35 cellular contexts compared by ENCODE assay signal in the genomic region with DNA sequence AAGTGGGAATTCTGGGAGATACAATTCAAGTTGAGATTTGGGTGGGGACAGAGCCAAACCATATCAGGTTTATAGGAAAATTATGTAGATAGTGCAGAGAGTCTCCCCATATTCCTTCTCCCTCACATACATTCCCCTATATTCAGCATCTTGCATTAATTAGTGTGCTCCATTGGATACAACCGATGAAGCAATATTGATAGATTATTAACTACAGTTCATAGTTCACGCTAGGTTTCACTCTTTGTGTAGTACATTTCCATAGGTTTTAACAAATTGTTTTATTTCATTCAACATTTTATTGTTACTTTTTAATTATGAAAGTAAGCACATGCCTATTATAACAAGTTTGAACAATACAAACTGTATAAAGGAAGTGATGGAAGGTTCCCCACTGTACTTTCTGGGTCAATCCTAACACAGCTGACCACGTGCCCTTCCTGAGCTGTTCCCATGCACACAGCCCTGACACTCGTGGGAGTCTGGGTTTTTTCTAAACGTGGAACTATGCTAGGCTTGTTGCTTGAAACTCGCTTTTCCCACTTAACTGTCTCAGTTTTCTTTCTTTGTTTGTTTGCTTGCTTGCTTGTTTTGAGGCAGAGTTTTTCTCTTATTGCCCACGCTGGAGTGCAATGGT.
"Had no signal": no experiment of that assay in that cellular context is flagged by ENCODE, and none has a peak within 500 bp of the region (broad histone marks: within the 10 kb centered on the region; RNA-seq: fewer than 3 reads in every experiment).

No MANE protein-coding gene starts in this region.

- H3K9me3 ChIP-seq: adrenal gland, body of pancreas, esophagus muscularis mucosa, gastrocnemius medialis had no signal

- H3K27ac Mint-ChIP-seq: activated B cell treated with CpG ODN at 0.5 μM for 24 hours; activated CD8-positive, alpha-beta T cell treated with anti-CD3 and anti-CD28 coated beads for 36 hours; activated naive CD4-positive, alpha-beta T cell treated with anti-CD3 and anti-CD28 coated beads for 36 hours; activated naive CD4-positive, alpha-beta T cell treated with anti-CD3 and anti-CD28 coated beads, Interleukin-2, amount 50 U/mL, for 24 hours; activated naive CD8-positive, alpha-beta T cell treated with anti-CD3 and anti-CD28 coated beads for 36 hours; activated naive CD8-positive, alpha-beta T cell treated with anti-CD3 and anti-CD28 coated beads, Interleukin-2, amount 50 U/mL, for 24 hours; activated T-helper 17 cell treated with anti-CD3 and anti-CD28 coated beads, Interleukin-2, amount 50 U/mL, for 72 hours; effector memory CD8-positive, alpha-beta T cell; T-helper 17 cell; T-helper 2 cell treated with Interferon-gamma antibody and Interleukin-4, amounts not matched to agents 5 μg/mL and 100 μg/mL, for 36 hours had no signal

- H3K4me1 ChIP-seq: adrenal gland, body of pancreas, esophagus muscularis mucosa, gastrocnemius medialis had no signal

- H3K4me3 ChIP-seq: adrenal gland, body of pancreas, esophagus muscularis mucosa, gastrocnemius medialis, heart left ventricle had no signal

- DNase-seq: activated B cell treated with CpG ODN at 0.5 μM for 24 hours; activated CD4-positive, alpha-beta T cell treated with anti-CD3 and anti-CD28 coated beads for 48 hours; activated CD4-positive, alpha-beta T cell treated with anti-CD3 and anti-CD28 coated beads, Interleukin-2, amount 50 U/mL, for 1 hour; activated CD4-positive, alpha-beta T cell treated with anti-CD3 and anti-CD28 coated beads, Interleukin-2, amount 50 U/mL, for 48 hours; activated CD8-positive, alpha-beta memory T cell treated with anti-CD3 and anti-CD28 coated beads for 24 hours; activated CD8-positive, alpha-beta T cell treated with anti-CD3 and anti-CD28 coated beads for 36 hours; activated effector memory CD4-positive, alpha-beta T cell treated with anti-CD3 and anti-CD28 coated beads, Interleukin-2, amount 50 U/mL, for 16 hours; activated naive CD4-positive, alpha-beta T cell treated with anti-CD3 and anti-CD28 coated beads for 36 hours; activated naive CD8-positive, alpha-beta T cell treated with anti-CD3 and anti-CD28 coated beads for 36 hours; activated naive CD8-positive, alpha-beta T cell treated with anti-CD3 and anti-CD28 coated beads, Interleukin-2, amount 50 U/mL, for 24 hours; activated T-cell treated with anti-CD3 and anti-CD28 coated beads, Interleukin-2, amount 50 U/mL, for 4 hours; adrenal gland; amygdala; aorta; body of pancreas; cortex of kidney; dermis blood vessel endothelial cell; effector CD4-positive, alpha-beta T cell; effector memory CD8-positive, alpha-beta T cell; erythroblast; foreskin keratinocyte; gastrocnemius medialis; glutamatergic neuron; heart left ventricle; T-helper 1 cell; T-helper 17 cell; T1000; WERI-Rb-1 had no signal

- H3K4me1 Mint-ChIP-seq: activated B cell treated with CpG ODN at 0.5 μM for 24 hours; activated naive CD4-positive, alpha-beta T cell treated with anti-CD3 and anti-CD28 coated beads, Interleukin-2, amount 50 U/mL, for 24 hours; activated naive CD8-positive, alpha-beta T cell treated with anti-CD3 and anti-CD28 coated beads for 36 hours; central memory CD8-positive, alpha-beta T cell had no signal

- FAIRE-seq: colon had no signal

- H3K36me3 Mint-ChIP-seq: activated naive CD4-positive, alpha-beta T cell treated with anti-CD3 and anti-CD28 coated beads, Interleukin-2, amount 50 U/mL, for 24 hours; activated naive CD8-positive, alpha-beta T cell treated with anti-CD3 and anti-CD28 coated beads for 36 hours had no signal

- H3K27ac ChIP-seq: adrenal gland, body of pancreas, esophagus muscularis mucosa, foreskin keratinocyte, gastrocnemius medialis, heart left ventricle, WERI-Rb-1 had no signal

- ATAC-seq: activated CD4-positive, CD25-positive, alpha-beta regulatory T cell treated with anti-CD3 and anti-CD28 coated beads, Interleukin-2, amount 50 U/mL, for 24 hours; activated CD8-positive, alpha-beta T cell treated with anti-CD3 and anti-CD28 coated beads for 36 hours; activated naive CD8-positive, alpha-beta T cell treated with anti-CD3 and anti-CD28 coated beads, Interleukin-2, amount 50 U/mL, for 24 hours; activated T-cell treated with anti-CD3 and anti-CD28 coated beads, Interleukin-2, amount 50 U/mL, for 4 hours; activated T-helper 17 cell treated with anti-CD3 and anti-CD28 coated beads, Interleukin-2, amount 50 U/mL, for 72 hours; body of pancreas; effector memory CD8-positive, alpha-beta T cell; foreskin keratinocyte; gastrocnemius medialis; heart left ventricle; T-helper 17 cell had no signal

- H3K36me3 ChIP-seq: adrenal gland, esophagus muscularis mucosa, gastrocnemius medialis, heart left ventricle, WERI-Rb-1 had no signal

- H3K9me3 Mint-ChIP-seq: activated B cell treated with CpG ODN at 0.5 μM for 24 hours; activated CD8-positive, alpha-beta T cell treated with anti-CD3 and anti-CD28 coated beads for 36 hours; activated naive CD4-positive, alpha-beta T cell treated with anti-CD3 and anti-CD28 coated beads for 36 hours; activated naive CD4-positive, alpha-beta T cell treated with anti-CD3 and anti-CD28 coated beads, Interleukin-2, amount 50 U/mL, for 24 hours; activated naive CD8-positive, alpha-beta T cell treated with anti-CD3 and anti-CD28 coated beads for 36 hours; activated naive CD8-positive, alpha-beta T cell treated with anti-CD3 and anti-CD28 coated beads, Interleukin-2, amount 50 U/mL, for 24 hours; activated T-cell treated with anti-CD3 and anti-CD28 coated beads, Interleukin-2, amount 50 U/mL, for 4 hours; activated T-helper 17 cell treated with anti-CD3 and anti-CD28 coated beads, Interleukin-2, amount 50 U/mL, for 72 hours; central memory CD8-positive, alpha-beta T cell; effector memory CD8-positive, alpha-beta T cell; T-helper 2 cell treated with Interferon-gamma antibody and Interleukin-4, amounts not matched to agents 5 μg/mL and 100 μg/mL, for 36 hours had no signal

- H3K4me3 Mint-ChIP-seq: activated B cell treated with CpG ODN at 0.5 μM for 24 hours; activated CD8-positive, alpha-beta T cell treated with anti-CD3 and anti-CD28 coated beads for 36 hours; activated naive CD4-positive, alpha-beta T cell treated with anti-CD3 and anti-CD28 coated beads for 36 hours; activated naive CD4-positive, alpha-beta T cell treated with anti-CD3 and anti-CD28 coated beads, Interleukin-2, amount 50 U/mL, for 24 hours; activated naive CD8-positive, alpha-beta T cell treated with anti-CD3 and anti-CD28 coated beads for 36 hours; activated naive CD8-positive, alpha-beta T cell treated with anti-CD3 and anti-CD28 coated beads, Interleukin-2, amount 50 U/mL, for 24 hours; activated T-cell treated with anti-CD3 and anti-CD28 coated beads, Interleukin-2, amount 50 U/mL, for 4 hours; activated T-helper 17 cell treated with anti-CD3 and anti-CD28 coated beads, Interleukin-2, amount 50 U/mL, for 72 hours; central memory CD8-positive, alpha-beta T cell; effector memory CD8-positive, alpha-beta T cell; T-helper 17 cell; T-helper 2 cell treated with Interferon-gamma antibody and Interleukin-4, amounts not matched to agents 5 μg/mL and 100 μg/mL, for 36 hours had no signal

- H3K27me3 ChIP-seq: adrenal gland, body of pancreas, foreskin keratinocyte had no signal
